In genomic region chr5:69308046-69308553, GRCh38 we compare ENCODE assay signal across 21 cellular contexts.
"Had no signal": no experiment of that assay in that cellular context is flagged by ENCODE, and none has a peak within 500 bp of the region (broad histone marks: within the 10 kb centered on the region; RNA-seq: fewer than 3 reads in every experiment).

No MANE protein-coding gene starts in this region.

- ATAC-seq: effector memory CD8-positive, alpha-beta T cell; left cardiac atrium; left ventricle myocardium superior; right lobe of liver; stimulated activated memory B cell treated with anti-CD40 and anti-IgM and Interleukin-4, amounts not matched to agents 10 μg/mL and 1 μg/mL and 100 μg/mL, for 72 hours had no signal

- H3K27ac ChIP-seq: adrenal gland, ascending aorta, right lobe of liver, SJCRH30, tibial nerve had no signal

- H3K36me3 ChIP-seq: adrenal gland, SJCRH30 had no signal

- H3K4me3 ChIP-seq: adrenal gland, ascending aorta, right lobe of liver, SJCRH30, tibial nerve had no signal

- H3K27me3 ChIP-seq: adrenal gland, ascending aorta, right lobe of liver, SJCRH30, tibial nerve had no signal

- H3K4me3 Mint-ChIP-seq: activated naive CD8-positive, alpha-beta T cell treated with anti-CD3 and anti-CD28 coated beads for 36 hours; effector memory CD8-positive, alpha-beta T cell; nephron; stimulated activated memory B cell treated with anti-CD40 and anti-IgM and Interleukin-4, amounts not matched to agents 10 μg/mL and 1 μg/mL and 100 μg/mL, for 72 hours had no signal

- H3K9me3 Mint-ChIP-seq: effector memory CD8-positive, alpha-beta T cell had no signal

- H3K9me3 ChIP-seq: adrenal gland, ascending aorta, right lobe of liver, SJCRH30, tibial nerve had no signal

- H3K27me3 Mint-ChIP-seq: activated naive CD8-positive, alpha-beta T cell treated with anti-CD3 and anti-CD28 coated beads for 36 hours; effector memory CD8-positive, alpha-beta T cell; stimulated activated memory B cell treated with anti-CD40 and anti-IgM and Interleukin-4, amounts not matched to agents 10 μg/mL and 1 μg/mL and 100 μg/mL, for 72 hours had no signal

- H3K4me1 ChIP-seq: adrenal gland, right lobe of liver, SJCRH30, tibial nerve had no signal

- H3K4me1 Mint-ChIP-seq: nephron; stimulated activated memory B cell treated with anti-CD40 and anti-IgM and Interleukin-4, amounts not matched to agents 10 μg/mL and 1 μg/mL and 100 μg/mL, for 72 hours had no signal

- DNase-seq: activated CD4-positive, alpha-beta T cell treated with anti-CD3 and anti-CD28 coated beads, Interleukin-2, amount 50 U/mL, for 1 hour; activated CD4-positive, CD25-positive, alpha-beta regulatory T cell; activated CD8-positive, alpha-beta memory T cell treated with anti-CD3 and anti-CD28 coated beads, Interleukin-2, amount 50 U/mL, for 48 hours; activated naive CD4-positive, alpha-beta T cell; activated naive CD8-positive, alpha-beta T cell treated with anti-CD3 and anti-CD28 coated beads for 36 hours; adrenal gland; caudate nucleus; cortex of kidney; effector memory CD8-positive, alpha-beta T cell; head of caudate nucleus; hippocampal formation; left cardiac atrium; left ventricle myocardium superior; mammary epithelial cell; right lobe of liver; SJCRH30; stimulated activated CD4-positive, alpha-beta T cell treated with anti-CD3 and anti-CD28 coated beads, Interleukin-4, amount 100 ng/mL, for 24 hours had no signal

- H3K27ac Mint-ChIP-seq: activated naive CD8-positive, alpha-beta T cell treated with anti-CD3 and anti-CD28 coated beads for 36 hours; nephron; stimulated activated memory B cell treated with anti-CD40 and anti-IgM and Interleukin-4, amounts not matched to agents 10 μg/mL and 1 μg/mL and 100 μg/mL, for 72 hours had no signal
